Comparison of ENCODE assay signal across 8 cellular contexts in genomic region chr18:54679318-54680149, GRCh38.
DNase-seq lines count a peak whose midpoint lies in the region; ATAC-seq and TF ChIP-seq lines count a peak whose summit lies in the region.

No MANE protein-coding gene starts in this region.

- no peak overlapping the region for H3K4me3 ChIP-seq in thyroid gland (replicated peaks in 1 of 3)

- 39 to 44% methylated on average over 4 of the region's 4 CpGs for WGBS in thyroid gland, 2 donors

- H3K9me3 ChIP-seq in thyroid gland: no peaks in the 10 kb centered on the region

- no peak for TF ChIP-seq POLR2A in thyroid gland (IDR thresholded peaks at IDR 0.05)

- H3K27ac ChIP-seq in thyroid gland: no peak overlapping the region

- peak; percentile 75 for DNase-seq in GM03348 (ENCODE audit: low spot score)
- DNase-seq in NCI-H526 treated with DMSO at 0.1 percent for 48 hours (lab: John Stamatoyannopoulos, UW): peak; percentile 18
- peak; percentile 73 for DNase-seq in brain pericyte (ENCODE audit: low read depth, low spot score)
- peak; percentile 77 for DNase-seq in left kidney (ENCODE audit: low read depth, low spot score)
- DNase-seq in thyroid gland: no peak
- DNase-seq in activated CD4-positive, alpha-beta T cell treated with anti-CD3 and anti-CD28 coated beads for 4 hours: no peak

- no peaks in the 10 kb centered on the region for H3K36me3 ChIP-seq in thyroid gland

- no peaks in the 10 kb centered on the region for H3K27me3 ChIP-seq in thyroid gland

- ATAC-seq in HG02588 (IDR thresholded peaks at IDR 0.05; ENCODE audit: unreplicated experiment): peak; percentile 54
- no peak for ATAC-seq in HG03571 (IDR thresholded peaks at IDR 0.05; ENCODE audit: unreplicated experiment)

- intact Hi-C loops in thyroid gland (cut with DNase I): loop anchor here (10.0 kb wide), 2 partner anchors 235 to 305 kb away; no protein-coding TSS in a partner anchor

- no peaks in the 10 kb centered on the region for H3K4me1 ChIP-seq in thyroid gland

- peak in 3 of 6 experiments; percentile 37 to 40 (median 39) for TF ChIP-seq CTCF in thyroid gland (IDR thresholded peaks at IDR 0.05)

Comparison
In these comparisons a context has a peak if more than half of its experiments do, and no peak if none do; other contexts are left out.
1. DNase-seq: peak in GM03348 (single experiment), NCI-H526 treated with DMSO at 0.1 percent for 48 hours (single experiment), brain pericyte (single experiment) and left kidney (single experiment); none in thyroid gland (0 of 2) and activated CD4-positive, alpha-beta T cell treated with anti-CD3 and anti-CD28 coated beads for 4 hours (0 of 2).